ENCODE assay signal across 1 cellular context in genomic region chr12:112409064-112409905, GRCh38.
TF ChIP-seq lines count a peak whose summit lies in the region.

RPL6 (minus strand) TSS chr12:112409605; CDS start chr12:112408656, 949 bp downstream.

TF ChIP-seq in HepG2, 621 proteins besides CTCF, POLR2A, EP300 and RAD21 (continued from another document and continues in another):
- TF ChIP-seq SKIL (CRISPR knock-in tag; IDR thresholded peaks at IDR 0.05; ENCODE audit: borderline replicate concordance), result no peak
- peak; percentile 88 for TF ChIP-seq ZNF280D (CRISPR knock-in tag; IDR thresholded peaks at IDR 0.05)
- peak; percentile 89; the same call in 1 of the 2 replicates for TF ChIP-seq ZNF138 (CRISPR knock-in tag; IDR thresholded peaks at IDR 0.05; ENCODE audit: low read depth)
- peak; percentile 85 for TF ChIP-seq ZNF543 (CRISPR knock-in tag; IDR thresholded peaks at IDR 0.05)
- no peak for TF ChIP-seq ZNF562 (CRISPR knock-in tag; IDR thresholded peaks at IDR 0.05; ENCODE audit: borderline replicate concordance)
- 0 out of 2 replicates have a peak, but pooled peaks have one; percentile 37 for TF ChIP-seq NR2F2 (IDR thresholded peaks at IDR 0.05; ENCODE audit: borderline replicate concordance, low read depth)
- peak; percentile 76; the same call in 1 of the 2 replicates for TF ChIP-seq ZC3H13 (CRISPR knock-in tag; IDR thresholded peaks at IDR 0.05)
- TF ChIP-seq PPARG (CRISPR knock-in tag; conservative IDR thresholded peaks at IDR 0.05), result peak; percentile 34; the same call in 1 of the 2 replicates
- peak; percentile 91 for TF ChIP-seq AGO2 (optimal IDR thresholded peaks at IDR 0.05; ENCODE audit: low read depth, low read length)
- peak; percentile 67 for TF ChIP-seq XRCC5 (optimal IDR thresholded peaks at IDR 0.05; ENCODE audit: low read length)
- peak; percentile 35; the same call in 1 of the 2 replicates for TF ChIP-seq ZNF263 (CRISPR knock-in tag; IDR thresholded peaks at IDR 0.05)
- TF ChIP-seq HNRNPL (IDR thresholded peaks at IDR 0.05; ENCODE audit: low read depth, low read length), result 0 out of 2 replicates have a peak, but pooled peaks have one; percentile 54
- TF ChIP-seq ZNF883 (CRISPR knock-in tag; IDR thresholded peaks at IDR 0.05; ENCODE audit: not compliant biosample characterization), result no peak
- TF ChIP-seq IKZF4 (CRISPR knock-in tag; IDR thresholded peaks at IDR 0.05; ENCODE audit: borderline replicate concordance, low read depth, not compliant biosample characterization), result no peak
- no peak for TF ChIP-seq ZNF790 (CRISPR knock-in tag; IDR thresholded peaks at IDR 0.05; ENCODE audit: borderline replicate concordance)
- TF ChIP-seq ZNF296 (CRISPR knock-in tag; conservative IDR thresholded peaks at IDR 0.05), result 0 out of 2 replicates have a peak, but pooled peaks have one; percentile 33
- no peak for TF ChIP-seq NFRKB (IDR thresholded peaks at IDR 0.05)
- TF ChIP-seq DNMT1 (CRISPR knock-in tag; IDR thresholded peaks at IDR 0.05), result no peak
- TF ChIP-seq U2AF1 (optimal IDR thresholded peaks at IDR 0.05; ENCODE audit: low read depth, low read length), result peak; percentile 38
- TF ChIP-seq HMG20B (CRISPR knock-in tag; conservative IDR thresholded peaks at IDR 0.05), result no peak
- peak; percentile 84; the same call in 1 of the 2 replicates for TF ChIP-seq ZC3H4 (CRISPR knock-in tag; IDR thresholded peaks at IDR 0.05; ENCODE audit: borderline replicate concordance)
- TF ChIP-seq KLF13 (CRISPR knock-in tag; IDR thresholded peaks at IDR 0.05), result no peak
- peak; percentile 90 for TF ChIP-seq PHF20 (CRISPR knock-in tag; IDR thresholded peaks at IDR 0.05)
- TF ChIP-seq NFATC3 (CRISPR knock-in tag; IDR thresholded peaks at IDR 0.05), result 0 out of 2 replicates have a peak, but pooled peaks have one; percentile 56
- TF ChIP-seq ZIK1 (CRISPR knock-in tag; IDR thresholded peaks at IDR 0.05; ENCODE audit: borderline replicate concordance, low read depth), result peak; percentile 52; the same call in 1 of the 2 replicates
- TF ChIP-seq GLI4 (CRISPR knock-in tag; IDR thresholded peaks at IDR 0.05; ENCODE audit: borderline replicate concordance), result peak; percentile 65; the same call in 1 of the 2 replicates
- peak; percentile 61; the same call in 1 of the 2 replicates for TF ChIP-seq ZNF607 (CRISPR knock-in tag; IDR thresholded peaks at IDR 0.05; ENCODE audit: borderline replicate concordance)
- no peak; the same call in 1 of the 2 replicates for TF ChIP-seq ETV6 (CRISPR knock-in tag; conservative IDR thresholded peaks at IDR 0.05)
- peak; percentile 75 for TF ChIP-seq SRSF1 (optimal IDR thresholded peaks at IDR 0.05; ENCODE audit: low read depth, low read length)
- TF ChIP-seq CBX1 (IDR thresholded peaks at IDR 0.05; ENCODE audit: low read depth), result no peak
- no peak; the same call in 1 of the 2 replicates for TF ChIP-seq ZNF441 (CRISPR knock-in tag; IDR thresholded peaks at IDR 0.05; ENCODE audit: borderline replicate concordance)
- no peak for TF ChIP-seq HES4 (CRISPR knock-in tag; IDR thresholded peaks at IDR 0.05; ENCODE audit: borderline replicate concordance)
- TF ChIP-seq ZNF34 (CRISPR knock-in tag; IDR thresholded peaks at IDR 0.05; ENCODE audit: borderline replicate concordance), result 0 out of 2 replicates have a peak, but pooled peaks have one; percentile 49
- 0 out of 2 replicates have a peak, but pooled peaks have one; percentile 52 for TF ChIP-seq ZNF839 (CRISPR knock-in tag; IDR thresholded peaks at IDR 0.05; ENCODE audit: borderline replicate concordance)
- 0 out of 2 replicates have a peak, but pooled peaks have one; percentile 69 for TF ChIP-seq ZNF558 (CRISPR knock-in tag; IDR thresholded peaks at IDR 0.05; ENCODE audit: borderline replicate concordance)
- TF ChIP-seq ZNF318 (CRISPR knock-in tag; IDR thresholded peaks at IDR 0.05), result no peak
- peak; percentile 81; the same call in 1 of the 2 replicates for TF ChIP-seq MXD3 (CRISPR knock-in tag; IDR thresholded peaks at IDR 0.05)
- peak in 1 of 2 experiments; percentile 74; a peak in 2 of 4 replicates for TF ChIP-seq KLF16 (CRISPR knock-in tag; IDR thresholded peaks at IDR 0.05)
- TF ChIP-seq CSRNP2 (CRISPR knock-in tag; conservative IDR thresholded peaks at IDR 0.05; ENCODE audit: low read depth), result no peak
- TF ChIP-seq MTF1 (CRISPR knock-in tag; IDR thresholded peaks at IDR 0.05), result no peak
- TF ChIP-seq ZNF496 (CRISPR knock-in tag; IDR thresholded peaks at IDR 0.05; ENCODE audit: insufficient replicate concordance), result no peak
- TF ChIP-seq FOXC1 (CRISPR knock-in tag; IDR thresholded peaks at IDR 0.05; ENCODE audit: borderline replicate concordance), result 0 out of 2 replicates have a peak, but pooled peaks have one; percentile 73
- TF ChIP-seq ZSCAN20 (CRISPR knock-in tag; IDR thresholded peaks at IDR 0.05; ENCODE audit: borderline replicate concordance), result no peak
- TF ChIP-seq ZNF101 (CRISPR knock-in tag; IDR thresholded peaks at IDR 0.05; ENCODE audit: borderline replicate concordance, low read depth), result 0 out of 2 replicates have a peak, but pooled peaks have one; percentile 19
